In genomic region chr6:44216677-44217331, GRCh38 we compare ENCODE assay signal across 10 cellular contexts. TPM values are rescaled to one million over a fixed set of nuclear protein-coding genes. Genes with fewer than 3 reads are reported as not detected.
DNase-seq lines count a peak whose midpoint lies in the region; ATAC-seq, FAIRE-seq and TF ChIP-seq lines count a peak whose summit lies in the region.
"Had no signal": no experiment of that assay in that cellular context is flagged by ENCODE, and none has a peak within 500 bp of the region (broad histone marks: within the 10 kb centered on the region; RNA-seq: fewer than 3 reads in every experiment).

TSS of gene MYMX (plus strand) at chr6:44216926. CDS start at chr6:44217472, 546 bp downstream.

- intact Hi-C loops in ascending aorta (cut with DNase I): no loop called here
- intact Hi-C loops in HepG2 (cut with micrococcal nuclease; ENCODE audit: unreplicated experiment): no loop called here

- ATAC-seq in HepG2 (no peak), GM21381 (IDR thresholded peaks at IDR 0.05; ENCODE audit: unreplicated experiment) (no peak)

- no peaks in the 10 kb centered on the region for H3K79me2 ChIP-seq in HepG2 (ENCODE audit: insufficient read depth, low read length)

- POLR2A ChIA-PET in HepG2 (lab: Yijun Ruan, JAX): interaction anchor here (0.6 to 1.2 kb wide), 3 partner anchors 21 to 24 kb away, joined by 3 to 5 read pairs (median 5); no protein-coding TSS in a partner anchor

- peak within 1 kb of the TSS; percentile 82 for H3K4me2 ChIP-seq in HepG2 (ENCODE audit: low read depth, low read length)

- TF ChIP-seq EP300 in HepG2 (IDR thresholded peaks at IDR 0.05; ENCODE audit: low read depth in 2 of 2, low read length in 2 of 2) (no peak), HepG2 (CRISPR knock-in tag; IDR thresholded peaks at IDR 0.05; ENCODE audit: borderline replicate concordance) (no peak), suprapubic skin (IDR thresholded peaks at IDR 0.05) (no peak)

- H3K9me3 ChIP-seq in ascending aorta: no peaks in the 10 kb centered on the region
- no peaks in the 10 kb centered on the region for H3K9me3 ChIP-seq in HepG2 (ENCODE audit: low read length)
- H3K9me3 ChIP-seq in suprapubic skin: no peaks in the 10 kb centered on the region

- in situ Hi-C loops in HepG2 (cut with HindIII; ENCODE audit: extremely low pct_ligation_motif_present, low pct_unique_long_range_greater_than_20kb): no loop called here

- no peak for FAIRE-seq in HepG2 (lab: Jason Lieb, UNC)

- H3K4me1 ChIP-seq in ascending aorta: peaks cover 14 to 40% of the 10 kb centered on the region in 2 donors
- peaks cover 63% of the 10 kb centered on the region for H3K4me1 ChIP-seq in HepG2 (ENCODE audit: insufficient read depth, low read length)
- peaks cover 52% of the 10 kb centered on the region for H3K4me1 ChIP-seq in suprapubic skin

- TF ChIP-seq RAD21 in HepG2 (CRISPR knock-in tag; IDR thresholded peaks at IDR 0.05): no peak

- peak; percentile 90 for DNase-seq in LHCN-M2 (ENCODE audit: low read depth)
- peak in 1 of 2 donors; percentile 62 for DNase-seq in ascending aorta (ENCODE audit: low spot score in 2 of 2)
- DNase-seq in HepG2 (ENCODE audit: low spot score): no peak
- peak in 1 of 2 donors; percentile 67 for DNase-seq in suprapubic skin (ENCODE audit: low spot score in 2 of 2)
- DNase-seq in stimulated activated naive CD4-positive, alpha-beta T cell (lab: John Stamatoyannopoulos, UW): no peak
- DNase-seq in DMS53 (lab: John Stamatoyannopoulos, UW): no peak
- DNase-seq in NK-92 treated with Interleukin-12 subunit alpha and Interleukin-12 subunit beta, amount 100 ng/mL, for 24 hours (lab: John Stamatoyannopoulos, UW): no peak
- DNase-seq: NCI-H187 treated with DMSO at 0.1 percent for 48 hours, T-helper 2 cell had no signal

- H3K36me3 ChIP-seq in ascending aorta (no peaks in the 10 kb centered on the region), HepG2 (replicated peaks in 1 of 2; ENCODE audit: control insufficient read depth in 1 of 2, insufficient read depth in 2 of 2, low read length in 2 of 2) (no peaks in the 10 kb centered on the region), suprapubic skin (no peaks in the 10 kb centered on the region)

- no peak within 1 kb of the TSS for H2AFZ ChIP-seq in HepG2 (ENCODE audit: low read length)

- H3K27ac ChIP-seq in ascending aorta (peak within 1 kb of the TSS; percentile 95 to 99), HepG2 (ENCODE audit: extremely low read length, insufficient read depth, low read length) (no peak within 1 kb of the TSS), suprapubic skin (peak within 1 kb of the TSS; percentile 43)

- peak within 1 kb of the TSS in 1 of 2 donors; percentile 33 for H3K4me3 ChIP-seq in ascending aorta
- H3K4me3 ChIP-seq in HepG2 (replicated peaks in 1 of 3; ENCODE audit: insufficient read depth in 1 of 3, low read depth in 2 of 3, low read length in 3 of 3): peak within 1 kb of the TSS in 2 of 3 experiments; percentile 10 to 53; a peak in 3 of 6 replicates
- no peak within 1 kb of the TSS for H3K4me3 ChIP-seq in suprapubic skin

- TF ChIP-seq POLR2A in HepG2 (IDR thresholded peaks at IDR 0.05; ENCODE audit: insufficient read depth in 1 of 2, low read depth in 2 of 2, low read length in 2 of 2) (no peak), suprapubic skin (IDR thresholded peaks at IDR 0.05) (no peak)

- TF ChIP-seq CTCF in ascending aorta (IDR thresholded peaks at IDR 0.05) (no peak), HepG2 (CRISPR knock-in tag; IDR thresholded peaks at IDR 0.05) (no peak), suprapubic skin (IDR thresholded peaks at IDR 0.05) (no peak)

- under 1% methylated on average over 7 of the region's 7 CpGs for WGBS in HepG2 (ENCODE audit: low lambda C conversion rate)
- WGBS in suprapubic skin: 29% methylated on average over 7 of the region's 7 CpGs

- H3K27me3 ChIP-seq in ascending aorta (no peaks in the 10 kb centered on the region), HepG2 (ENCODE audit: control insufficient read depth in 1 of 2, insufficient read depth in 2 of 2, low read length in 2 of 2) (peaks cover 0 to 26% of the 10 kb centered on the region in 2 experiments; a peak in 4 of 5 replicates), suprapubic skin (no peaks in the 10 kb centered on the region)

- no TSS peak for BruUV-seq in HepG2 (replicated peaks; lab: Mats Ljungman, UMichigan)

- no peaks in the 10 kb centered on the region for H4K20me1 ChIP-seq in HepG2 (ENCODE audit: insufficient read depth, low read length)

- H3K9ac ChIP-seq in HepG2 (ENCODE audit: insufficient read depth, low read depth, low read length): peak within 1 kb of the TSS; percentile 14; the same call in 1 of the 2 replicates

- CTCF ChIA-PET in HepG2 (lab: Yijun Ruan, JAX; ENCODE audit: low intra/inter-chr PET ratio, low total read pairs): no interaction called here

TF ChIP-seq in HepG2, 621 proteins besides CTCF, POLR2A, EP300 and RAD21:
- no peak for TF ChIP-seq KLF15 (CRISPR knock-in tag; IDR thresholded peaks at IDR 0.05; ENCODE audit: borderline replicate concordance)
- TF ChIP-seq, protein P1, sequence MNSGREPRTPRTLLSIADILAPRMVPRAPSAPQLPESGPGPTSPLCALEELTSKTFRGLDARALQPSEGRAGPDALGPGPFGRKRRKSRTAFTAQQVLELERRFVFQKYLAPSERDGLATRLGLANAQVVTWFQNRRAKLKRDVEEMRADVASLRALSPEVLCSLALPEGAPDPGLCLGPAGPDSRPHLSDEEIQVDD (CRISPR knock-in tag; IDR thresholded peaks at IDR 0.05; ENCODE audit: borderline replicate concordance): no peak
- TF ChIP-seq NFKB2 (CRISPR knock-in tag; IDR thresholded peaks at IDR 0.05; ENCODE audit: borderline replicate concordance): no peak
- no peak for TF ChIP-seq TEAD2 (CRISPR knock-in tag; IDR thresholded peaks at IDR 0.05)
- TF ChIP-seq SOX5 (CRISPR knock-in tag; IDR thresholded peaks at IDR 0.05; ENCODE audit: borderline replicate concordance): no peak
- TF ChIP-seq PATZ1 (CRISPR knock-in tag; IDR thresholded peaks at IDR 0.05): 0 out of 2 replicates have a peak, but pooled peaks have one; percentile 29
- 0 out of 2 replicates have a peak, but pooled peaks have one; percentile 39 for TF ChIP-seq ZNF563 (CRISPR knock-in tag; IDR thresholded peaks at IDR 0.05)
- no peak for TF ChIP-seq THAP11 (CRISPR knock-in tag; IDR thresholded peaks at IDR 0.05)
- no peak for TF ChIP-seq KLF11 (CRISPR knock-in tag; IDR thresholded peaks at IDR 0.05)
- no peak for TF ChIP-seq KMT2A (CRISPR knock-in tag; IDR thresholded peaks at IDR 0.05)
- no peak for TF ChIP-seq ZSCAN12 (CRISPR knock-in tag; IDR thresholded peaks at IDR 0.05)
- TF ChIP-seq MATR3 (CRISPR knock-in tag; IDR thresholded peaks at IDR 0.05): no peak
- no peak for TF ChIP-seq CEBPG (CRISPR knock-in tag; IDR thresholded peaks at IDR 0.05)

RNA-seq across cellular contexts. Expression of gene MYMX, which starts in this region (rescaled TPM):
- total RNA-seq in LHCN-M2 (2014; rRNA removed) (10.6 and 38.0 TPM in 2 replicates), ascending aorta (13.9 TPM), HepG2 (2016; rRNA removed; fragmentation: Illumina TruSeq; extraction: Trizol) (not detected in 2 replicates), suprapubic skin (not detected)
- 10.4 TPM for polyA plus RNA-seq in LHCN-M2 (2012)
- not detected in 2 replicates for total RNA-seq in HepG2 (2016; cell fraction: cytosol; rRNA removed; fragmentation: Illumina TruSeq; extraction: Trizol; ENCODE audit: low read depth)
- total RNA-seq in HepG2 (2016; cell fraction: insoluble cytoplasmic fraction; rRNA removed; fragmentation: Illumina TruSeq; extraction: Trizol): not detected in 2 replicates
- not detected in 2 replicates for total RNA-seq in HepG2 (2016; cell fraction: membrane; rRNA removed; fragmentation: Illumina TruSeq; extraction: Trizol)
- total RNA-seq in HepG2 (2016; cell fraction: nucleus; rRNA removed; fragmentation: Illumina TruSeq; extraction: Trizol): not detected in 2 replicates
- polyA plus RNA-seq in HepG2 (2011; rRNA removed): 0.14 TPM in 1 of 2 replicates, not detected in the other
- polyA plus RNA-seq in HepG2 (2011; cell fraction: cytosol; rRNA removed): 0.09 TPM in 1 of 2 replicates, not detected in the other
- polyA plus RNA-seq in HepG2 (2011; cell fraction: nucleus; rRNA removed): 0.24 TPM in 1 of 2 replicates, not detected in the other
- polyA plus RNA-seq in HepG2 (2012): not detected in 2 replicates
- not detected in 2 replicates for polyA plus RNA-seq in HepG2 (2016; cell fraction: cytosol; fragmentation: Illumina TruSeq; extraction: Trizol; ENCODE audit: low read depth)
- polyA plus RNA-seq in HepG2 (2016; cell fraction: insoluble cytoplasmic fraction; fragmentation: Illumina TruSeq; extraction: Trizol; ENCODE audit: low read depth): not detected in 2 replicates
- polyA plus RNA-seq in HepG2 (2016; cell fraction: membrane; fragmentation: Illumina TruSeq; extraction: Trizol; ENCODE audit: low read depth): not detected in 2 replicates
- polyA plus RNA-seq in HepG2 (2016; cell fraction: nucleus; fragmentation: Illumina TruSeq; extraction: Trizol; ENCODE audit: insufficient read depth, low read depth): not detected in 2 replicates
- polyA minus RNA-seq in HepG2 (2011; rRNA and poly(A)+ RNA removed; ENCODE audit: low replicate concordance): not detected in 2 replicates
- not detected in 2 replicates for polyA minus RNA-seq in HepG2 (2011; cell fraction: cytosol; rRNA and poly(A)+ RNA removed)
- polyA minus RNA-seq in HepG2 (2011; cell fraction: nucleus; rRNA and poly(A)+ RNA removed): not detected in 2 replicates

Comparison
In these comparisons a context has a peak if more than half of its experiments do, and no peak if none do; other contexts are left out.
1. RNA of gene MYMX (total RNA-seq): 10.6 to 38.0 TPM in LHCN-M2 and 13.9 TPM in ascending aorta (single experiment); not detected in HepG2 and not detected in suprapubic skin; every median in the first group is over 10 times any median in the second.